19 cellular contexts compared by ENCODE assay signal in genomic region chr2:64697286-64698023, GRCh38. TPM values are rescaled to one million over a fixed set of nuclear protein-coding genes. Genes with fewer than 3 reads are reported as not detected.
DNase-seq lines count a peak whose midpoint lies in the region; ATAC-seq and TF ChIP-seq lines count a peak whose summit lies in the region.
"Had no signal": no experiment of that assay in that cellular context is flagged by ENCODE, and none has a peak within 500 bp of the region (broad histone marks: within the 10 kb centered on the region; RNA-seq: fewer than 3 reads in every experiment).

No MANE protein-coding gene starts in this region.

- peaks cover 57% of the 10 kb centered on the region for H3K4me1 Mint-ChIP-seq in activated CD8-positive, alpha-beta memory T cell treated with anti-CD3 and anti-CD28 coated beads, Interleukin-2, amount 10 ng/mL, durations not matched to agents 7 days and 5 days

- H3K27me3 ChIP-seq in smooth muscle cell (ENCODE audit: low read depth) (no peaks in the 10 kb centered on the region), suprapubic skin (no peaks in the 10 kb centered on the region)
- H3K27me3 ChIP-seq: body of pancreas, esophagus squamous epithelium, left lung, Peyer's patch had no signal

- H3F3A ChIP-seq in smooth muscle cell (ENCODE audit: low read depth) = peaks cover 5% of the 10 kb centered on the region

- no peaks in the 10 kb centered on the region for H3K27me3 Mint-ChIP-seq in activated CD8-positive, alpha-beta memory T cell treated with anti-CD3 and anti-CD28 coated beads, Interleukin-2, amount 10 ng/mL, durations not matched to agents 7 days and 5 days

- no peaks in the 10 kb centered on the region for H3K9me3 ChIP-seq in smooth muscle cell (replicated peaks; ENCODE audit: low read depth)
- no peaks in the 10 kb centered on the region for H3K9me3 ChIP-seq in suprapubic skin
- H3K9me3 ChIP-seq: body of pancreas, esophagus squamous epithelium, left lung, Peyer's patch, prostate gland, thoracic aorta had no signal

- CTCF ChIA-PET in activated CD8-positive, alpha-beta memory T cell treated with anti-CD3 and anti-CD28 coated beads, Interleukin-2, amount 10 ng/mL, durations not matched to agents 7 days and 5 days (lab: Charles Lee) = interaction anchor here (1.3 to 2.0 kb wide), 2 partner anchors 37 to 42 kb away, joined by 3 to 5 read pairs; no protein-coding TSS in a partner anchor

- DNase-seq in activated CD8-positive, alpha-beta memory T cell treated with anti-CD3 and anti-CD28 coated beads, Interleukin-2, amount 10 ng/mL, durations not matched to agents 7 days and 5 days = no peak
- no peak for DNase-seq in activated CD8-positive, alpha-beta memory T cell treated with anti-CD3 and anti-CD28 coated beads, Interleukin-2, amount 50 U/mL, for 48 hours
- peak; percentile 15 for DNase-seq in NB4 (ENCODE audit: low read depth)
- peak; percentile 24 to 43 for DNase-seq in cardiac fibroblast (ENCODE audit: low read depth in 2 of 2)
- DNase-seq in smooth muscle cell (lab: John Stamatoyannopoulos, UW; ENCODE audit: unreplicated experiment) = no peak
- no peak for DNase-seq in suprapubic skin (ENCODE audit: low spot score in 2 of 2)
- no peak for DNase-seq in stimulated activated CD4-positive, alpha-beta T cell treated with anti-CD3 and anti-CD28 coated beads, Interleukin-4, amount 100 ng/mL, for 24 hours
- no peak for DNase-seq in DMS79 (lab: John Stamatoyannopoulos, UW)
- DNase-seq: activated CD4-positive, alpha-beta T cell treated with anti-CD3 and anti-CD28 coated beads for 1 hour; activated T-cell treated with anti-CD3 and anti-CD28 coated beads, Interleukin-2, amount 50 U/mL, for 48 hours; body of pancreas; esophagus squamous epithelium; left lung; NCI-H2081; NCI-H69; Peyer's patch; stimulated activated CD4-positive, alpha-beta T cell treated with anti-CD3 and anti-CD28 coated beads, Interleukin-15, amount 100 ng/mL, for 24 hours had no signal

- peaks cover 31% of the 10 kb centered on the region for H3K36me3 Mint-ChIP-seq in activated CD8-positive, alpha-beta memory T cell treated with anti-CD3 and anti-CD28 coated beads, Interleukin-2, amount 10 ng/mL, durations not matched to agents 7 days and 5 days

- TF ChIP-seq POLR2A in NB4 (IDR thresholded peaks at IDR 0.05; ENCODE audit: extremely low read depth, insufficient read length) (no peak), suprapubic skin (IDR thresholded peaks at IDR 0.05) (no peak)

- H3K4me2 ChIP-seq in smooth muscle cell = peak overlapping the region; percentile 53

- H3K27ac ChIP-seq in smooth muscle cell (ENCODE audit: low read depth) (peak overlapping the region; percentile 81), suprapubic skin (no peak overlapping the region)
- H3K27ac ChIP-seq: body of pancreas, esophagus squamous epithelium, left lung, Peyer's patch, prostate gland had no signal

- H2AFZ ChIP-seq in smooth muscle cell (ENCODE audit: low read depth) = no peak overlapping the region

- H3K9me3 Mint-ChIP-seq in activated CD8-positive, alpha-beta memory T cell treated with anti-CD3 and anti-CD28 coated beads, Interleukin-2, amount 10 ng/mL, durations not matched to agents 7 days and 5 days (ENCODE audit: low read depth) = peaks cover 2% of the 10 kb centered on the region

- WGBS in smooth muscle cell (ENCODE audit: low lambda C conversion rate) = 70% methylated on average over 6 of the region's 6 CpGs
- WGBS in suprapubic skin = 97% methylated on average over 6 of the region's 6 CpGs

- H3K79me2 ChIP-seq in smooth muscle cell (ENCODE audit: low read depth) = peaks cover 4% of the 10 kb centered on the region

- TF ChIP-seq CTCF in NB4 (IDR thresholded peaks at IDR 0.05; ENCODE audit: low read depth, low read length) = no peak
- TF ChIP-seq CTCF in cardiac fibroblast (IDR thresholded peaks at IDR 0.05; ENCODE audit: low read depth, low read length) = no peak
- no peak for TF ChIP-seq CTCF in smooth muscle cell (IDR thresholded peaks at IDR 0.05; ENCODE audit: borderline replicate concordance, insufficient read depth, poor library complexity, severe bottlenecking)
- no peak for TF ChIP-seq CTCF in suprapubic skin (IDR thresholded peaks at IDR 0.05)

- peaks cover 27% of the 10 kb centered on the region for H3K4me1 ChIP-seq in smooth muscle cell (ENCODE audit: low read depth)
- no peaks in the 10 kb centered on the region for H3K4me1 ChIP-seq in suprapubic skin
- H3K4me1 ChIP-seq: body of pancreas, prostate gland had no signal

- no peaks in the 10 kb centered on the region for H4K20me1 ChIP-seq in smooth muscle cell (ENCODE audit: low read depth)

- H3K4me3 ChIP-seq in NB4 (ENCODE audit: low read depth, low read length) (no peak overlapping the region), cardiac fibroblast (replicated peaks in 1 of 2; ENCODE audit: low read depth in 2 of 2, low read length in 2 of 2) (no peak overlapping the region), smooth muscle cell (no peak overlapping the region), suprapubic skin (no peak overlapping the region)
- H3K4me3 ChIP-seq: body of pancreas, esophagus squamous epithelium, left lung, Peyer's patch, prostate gland, thoracic aorta had no signal

- peak overlapping the region; percentile 93 for H3K27ac Mint-ChIP-seq in activated CD8-positive, alpha-beta memory T cell treated with anti-CD3 and anti-CD28 coated beads, Interleukin-2, amount 10 ng/mL, durations not matched to agents 7 days and 5 days

- ATAC-seq in activated CD8-positive, alpha-beta memory T cell treated with anti-CD3 and anti-CD28 coated beads, Interleukin-2, amount 10 ng/mL, durations not matched to agents 7 days and 5 days = no peak
- ATAC-seq: body of pancreas had no signal

- H3K9ac ChIP-seq in smooth muscle cell (ENCODE audit: low read depth) = peak overlapping the region; percentile 13

- TF ChIP-seq EP300 in suprapubic skin (IDR thresholded peaks at IDR 0.05) = no peak

- H3K36me3 ChIP-seq in smooth muscle cell (ENCODE audit: low read depth) (no peaks in the 10 kb centered on the region), suprapubic skin (no peaks in the 10 kb centered on the region)
- H3K36me3 ChIP-seq: esophagus squamous epithelium, left lung, Peyer's patch, prostate gland, thoracic aorta had no signal

- H3K4me3 Mint-ChIP-seq in activated CD8-positive, alpha-beta memory T cell treated with anti-CD3 and anti-CD28 coated beads, Interleukin-2, amount 10 ng/mL, durations not matched to agents 7 days and 5 days = no peak overlapping the region

RNA-seq across cellular contexts. Expression of gene SERTAD2, which starts 43.7 kb away (rescaled TPM):
- 10 to 100 TPM; 24.3 to 53.7 TPM for total RNA-seq in activated CD8-positive, alpha-beta memory T cell treated with anti-CD3 and anti-CD28 coated beads, Interleukin-2, amount 10 ng/mL, durations not matched to agents 7 days and 5 days
- total RNA-seq in smooth muscle cell = 23.2 and 23.8 TPM in 2 replicates
- polyA plus RNA-seq in smooth muscle cell = 14.2 TPM in 2 replicates
- 10 to 100 TPM; 23.7 to 36.4 (median 30.9) TPM for total RNA-seq in suprapubic skin

Comparison
In these comparisons a context has a peak if more than half of its experiments do, and no peak if none do; other contexts are left out.
1. DNase-seq: peak in NB4 (single experiment) and cardiac fibroblast (2 of 2); none in activated CD8-positive, alpha-beta memory T cell treated with anti-CD3 and anti-CD28 coated beads, Interleukin-2, amount 10 ng/mL, durations not matched to agents 7 days and 5 days (single experiment), activated CD8-positive, alpha-beta memory T cell treated with anti-CD3 and anti-CD28 coated beads, Interleukin-2, amount 50 U/mL, for 48 hours (single experiment), smooth muscle cell (single experiment), suprapubic skin (0 of 2), stimulated activated CD4-positive, alpha-beta T cell treated with anti-CD3 and anti-CD28 coated beads, Interleukin-4, amount 100 ng/mL, for 24 hours (single experiment) and DMS79 (single experiment).